In the genomic region with DNA sequence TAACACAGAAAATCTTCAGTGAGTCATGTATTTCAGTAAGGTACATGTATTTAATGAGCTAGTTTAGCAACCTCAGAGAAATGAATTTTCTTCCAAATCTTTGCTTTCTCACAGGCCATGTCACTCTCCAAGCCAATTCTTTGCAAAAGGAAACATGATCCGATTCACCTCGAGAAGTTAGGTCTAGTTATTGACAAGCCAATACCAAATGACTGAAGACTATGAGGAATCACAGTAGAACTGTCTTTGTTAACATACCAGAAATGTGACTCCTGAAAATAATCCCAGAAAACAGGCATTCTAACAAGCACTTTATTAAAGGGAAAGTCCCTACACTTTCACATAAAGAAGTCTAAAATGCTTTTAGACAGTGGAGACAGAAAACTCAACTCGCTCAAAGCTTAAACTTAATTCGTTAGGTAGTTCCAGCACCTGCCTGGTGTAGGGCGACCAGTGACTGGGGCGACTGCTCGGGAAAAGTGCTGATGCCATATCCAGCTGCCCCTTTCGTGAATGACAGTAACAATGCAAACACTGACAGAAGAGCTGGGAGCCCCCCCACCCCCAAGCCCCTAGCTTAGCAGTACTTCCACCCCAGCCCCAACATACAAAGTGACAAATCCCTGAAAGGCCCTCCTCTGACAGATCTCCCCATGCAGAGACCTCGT, we compare ENCODE assay signal across 1 cellular context.
A peak's percentile ranks its signal among the peaks of the same experiment; 100 is the strongest.
TF ChIP-seq lines count a peak whose summit lies in the region.

No MANE protein-coding gene starts in this region.

TF ChIP-seq in HepG2, 621 proteins besides CTCF, POLR2A, EP300 and RAD21 (continued from another document and continues in another):
- 0 out of 2 replicates have a peak, but pooled peaks have one; percentile 10 for TF ChIP-seq ZNF281 (CRISPR knock-in tag; IDR thresholded peaks at IDR 0.05; ENCODE audit: borderline replicate concordance)
- no peak for TF ChIP-seq ZNF335 (CRISPR knock-in tag; IDR thresholded peaks at IDR 0.05)
- TF ChIP-seq ZNF296 (CRISPR knock-in tag; conservative IDR thresholded peaks at IDR 0.05), result no peak
- TF ChIP-seq ZNF543 (CRISPR knock-in tag; IDR thresholded peaks at IDR 0.05), result no peak
- TF ChIP-seq, protein P1, sequence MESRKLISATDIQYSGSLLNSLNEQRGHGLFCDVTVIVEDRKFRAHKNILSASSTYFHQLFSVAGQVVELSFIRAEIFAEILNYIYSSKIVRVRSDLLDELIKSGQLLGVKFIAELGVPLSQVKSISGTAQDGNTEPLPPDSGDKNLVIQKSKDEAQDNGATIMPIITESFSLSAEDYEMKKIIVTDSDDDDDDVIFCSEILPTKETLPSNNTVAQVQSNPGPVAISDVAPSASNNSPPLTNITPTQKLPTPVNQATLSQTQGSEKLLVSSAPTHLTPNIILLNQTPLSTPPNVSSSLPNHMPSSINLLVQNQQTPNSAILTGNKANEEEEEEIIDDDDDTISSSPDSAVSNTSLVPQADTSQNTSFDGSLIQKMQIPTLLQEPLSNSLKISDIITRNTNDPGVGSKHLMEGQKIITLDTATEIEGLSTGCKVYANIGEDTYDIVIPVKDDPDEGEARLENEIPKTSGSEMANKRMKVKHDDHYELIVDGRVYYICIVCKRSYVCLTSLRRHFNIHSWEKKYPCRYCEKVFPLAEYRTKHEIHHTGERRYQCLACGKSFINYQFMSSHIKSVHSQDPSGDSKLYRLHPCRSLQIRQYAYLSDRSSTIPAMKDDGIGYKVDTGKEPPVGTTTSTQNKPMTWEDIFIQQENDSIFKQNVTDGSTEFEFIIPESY (CRISPR knock-in tag; IDR thresholded peaks at IDR 0.05), result no peak
- no peak for TF ChIP-seq CENPT (CRISPR knock-in tag; IDR thresholded peaks at IDR 0.05; ENCODE audit: low read depth)
- TF ChIP-seq, protein P2, sequence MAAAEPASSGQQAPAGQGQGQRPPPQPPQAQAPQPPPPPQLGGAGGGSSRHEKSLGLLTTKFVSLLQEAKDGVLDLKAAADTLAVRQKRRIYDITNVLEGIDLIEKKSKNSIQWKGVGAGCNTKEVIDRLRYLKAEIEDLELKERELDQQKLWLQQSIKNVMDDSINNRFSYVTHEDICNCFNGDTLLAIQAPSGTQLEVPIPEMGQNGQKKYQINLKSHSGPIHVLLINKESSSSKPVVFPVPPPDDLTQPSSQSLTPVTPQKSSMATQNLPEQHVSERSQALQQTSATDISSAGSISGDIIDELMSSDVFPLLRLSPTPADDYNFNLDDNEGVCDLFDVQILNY (CRISPR knock-in tag; conservative IDR thresholded peaks at IDR 0.05), result no peak
- 0 out of 2 replicates have a peak, but pooled peaks have one; percentile 28 for TF ChIP-seq HDAC1 (CRISPR knock-in tag; IDR thresholded peaks at IDR 0.05)
- no peak for TF ChIP-seq STAG1 (CRISPR knock-in tag; IDR thresholded peaks at IDR 0.05)
- TF ChIP-seq ZNF850 (CRISPR knock-in tag; conservative IDR thresholded peaks at IDR 0.05), result no peak
- TF ChIP-seq SRSF1 (optimal IDR thresholded peaks at IDR 0.05; ENCODE audit: low read depth, low read length), result no peak
- peak; percentile 56; the same call in 1 of the 2 replicates for TF ChIP-seq SIN3A (IDR thresholded peaks at IDR 0.05; ENCODE audit: borderline replicate concordance, low read depth, low read length)
- TF ChIP-seq, protein P3, sequence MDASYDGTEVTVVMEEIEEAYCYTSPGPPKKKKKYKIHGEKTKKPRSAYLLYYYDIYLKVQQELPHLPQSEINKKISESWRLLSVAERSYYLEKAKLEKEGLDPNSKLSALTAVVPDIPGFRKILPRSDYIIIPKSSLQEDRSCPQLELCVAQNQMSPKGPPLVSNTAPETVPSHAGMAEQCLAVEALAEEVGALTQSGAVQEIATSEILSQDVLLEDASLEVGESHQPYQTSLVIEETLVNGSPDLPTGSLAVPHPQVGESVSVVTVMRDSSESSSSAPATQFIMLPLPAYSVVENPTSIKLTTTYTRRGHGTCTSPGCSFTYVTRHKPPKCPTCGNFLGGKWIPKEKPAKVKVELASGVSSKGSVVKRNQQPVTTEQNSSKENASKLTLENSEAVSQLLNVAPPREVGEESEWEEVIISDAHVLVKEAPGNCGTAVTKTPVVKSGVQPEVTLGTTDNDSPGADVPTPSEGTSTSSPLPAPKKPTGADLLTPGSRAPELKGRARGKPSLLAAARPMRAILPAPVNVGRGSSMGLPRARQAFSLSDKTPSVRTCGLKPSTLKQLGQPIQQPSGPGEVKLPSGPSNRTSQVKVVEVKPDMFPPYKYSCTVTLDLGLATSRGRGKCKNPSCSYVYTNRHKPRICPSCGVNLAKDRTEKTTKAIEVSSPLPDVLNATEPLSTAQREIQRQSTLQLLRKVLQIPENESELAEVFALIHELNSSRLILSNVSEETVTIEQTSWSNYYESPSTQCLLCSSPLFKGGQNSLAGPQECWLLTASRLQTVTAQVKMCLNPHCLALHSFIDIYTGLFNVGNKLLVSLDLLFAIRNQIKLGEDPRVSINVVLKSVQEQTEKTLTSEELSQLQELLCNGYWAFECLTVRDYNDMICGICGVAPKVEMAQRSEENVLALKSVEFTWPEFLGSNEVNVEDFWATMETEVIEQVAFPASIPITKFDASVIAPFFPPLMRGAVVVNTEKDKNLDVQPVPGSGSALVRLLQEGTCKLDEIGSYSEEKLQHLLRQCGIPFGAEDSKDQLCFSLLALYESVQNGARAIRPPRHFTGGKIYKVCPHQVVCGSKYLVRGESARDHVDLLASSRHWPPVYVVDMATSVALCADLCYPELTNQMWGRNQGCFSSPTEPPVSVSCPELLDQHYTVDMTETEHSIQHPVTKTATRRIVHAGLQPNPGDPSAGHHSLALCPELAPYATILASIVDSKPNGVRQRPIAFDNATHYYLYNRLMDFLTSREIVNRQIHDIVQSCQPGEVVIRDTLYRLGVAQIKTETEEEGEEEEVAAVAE (CRISPR knock-in tag; IDR thresholded peaks at IDR 0.05; ENCODE audit: borderline replicate concordance), result no peak
- TF ChIP-seq TGIF2 (CRISPR knock-in tag; IDR thresholded peaks at IDR 0.05), result peak; percentile 70; the same call in 1 of the 2 replicates
- no peak for TF ChIP-seq ZNF841 (CRISPR knock-in tag; IDR thresholded peaks at IDR 0.05; ENCODE audit: borderline replicate concordance)
- TF ChIP-seq ZNF431 (CRISPR knock-in tag; IDR thresholded peaks at IDR 0.05; ENCODE audit: borderline replicate concordance, low read depth), result no peak
- no peak for TF ChIP-seq SYNCRIP (IDR thresholded peaks at IDR 0.05; ENCODE audit: insufficient read depth, low read depth, low read length)
- TF ChIP-seq THAP11 (CRISPR knock-in tag; IDR thresholded peaks at IDR 0.05), result no peak; the same call in 1 of the 2 replicates
- TF ChIP-seq, protein P4, sequence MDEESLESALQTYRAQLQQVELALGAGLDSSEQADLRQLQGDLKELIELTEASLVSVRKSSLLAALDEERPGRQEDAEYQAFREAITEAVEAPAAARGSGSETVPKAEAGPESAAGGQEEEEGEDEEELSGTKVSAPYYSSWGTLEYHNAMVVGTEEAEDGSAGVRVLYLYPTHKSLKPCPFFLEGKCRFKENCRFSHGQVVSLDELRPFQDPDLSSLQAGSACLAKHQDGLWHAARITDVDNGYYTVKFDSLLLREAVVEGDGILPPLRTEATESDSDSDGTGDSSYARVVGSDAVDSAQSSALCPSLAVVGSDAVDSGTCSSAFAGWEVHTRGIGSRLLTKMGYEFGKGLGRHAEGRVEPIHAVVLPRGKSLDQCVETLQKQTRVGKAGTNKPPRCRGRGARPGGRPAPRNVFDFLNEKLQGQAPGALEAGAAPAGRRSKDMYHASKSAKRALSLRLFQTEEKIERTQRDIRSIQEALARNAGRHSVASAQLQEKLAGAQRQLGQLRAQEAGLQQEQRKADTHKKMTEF (CRISPR knock-in tag; IDR thresholded peaks at IDR 0.05), result no peak
- no peak for TF ChIP-seq NCOA2 (CRISPR knock-in tag; IDR thresholded peaks at IDR 0.05)
- no peak for TF ChIP-seq HMG20A (CRISPR knock-in tag; IDR thresholded peaks at IDR 0.05; ENCODE audit: borderline replicate concordance)
- TF ChIP-seq ZNF572 (CRISPR knock-in tag; IDR thresholded peaks at IDR 0.05), result no peak
- no peak for TF ChIP-seq TOPORS (CRISPR knock-in tag; IDR thresholded peaks at IDR 0.05)
- TF ChIP-seq, protein P5, sequence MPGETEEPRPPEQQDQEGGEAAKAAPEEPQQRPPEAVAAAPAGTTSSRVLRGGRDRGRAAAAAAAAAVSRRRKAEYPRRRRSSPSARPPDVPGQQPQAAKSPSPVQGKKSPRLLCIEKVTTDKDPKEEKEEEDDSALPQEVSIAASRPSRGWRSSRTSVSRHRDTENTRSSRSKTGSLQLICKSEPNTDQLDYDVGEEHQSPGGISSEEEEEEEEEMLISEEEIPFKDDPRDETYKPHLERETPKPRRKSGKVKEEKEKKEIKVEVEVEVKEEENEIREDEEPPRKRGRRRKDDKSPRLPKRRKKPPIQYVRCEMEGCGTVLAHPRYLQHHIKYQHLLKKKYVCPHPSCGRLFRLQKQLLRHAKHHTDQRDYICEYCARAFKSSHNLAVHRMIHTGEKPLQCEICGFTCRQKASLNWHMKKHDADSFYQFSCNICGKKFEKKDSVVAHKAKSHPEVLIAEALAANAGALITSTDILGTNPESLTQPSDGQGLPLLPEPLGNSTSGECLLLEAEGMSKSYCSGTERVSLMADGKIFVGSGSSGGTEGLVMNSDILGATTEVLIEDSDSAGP (CRISPR knock-in tag; IDR thresholded peaks at IDR 0.05; ENCODE audit: borderline replicate concordance), result no peak
- TF ChIP-seq, protein P6, sequence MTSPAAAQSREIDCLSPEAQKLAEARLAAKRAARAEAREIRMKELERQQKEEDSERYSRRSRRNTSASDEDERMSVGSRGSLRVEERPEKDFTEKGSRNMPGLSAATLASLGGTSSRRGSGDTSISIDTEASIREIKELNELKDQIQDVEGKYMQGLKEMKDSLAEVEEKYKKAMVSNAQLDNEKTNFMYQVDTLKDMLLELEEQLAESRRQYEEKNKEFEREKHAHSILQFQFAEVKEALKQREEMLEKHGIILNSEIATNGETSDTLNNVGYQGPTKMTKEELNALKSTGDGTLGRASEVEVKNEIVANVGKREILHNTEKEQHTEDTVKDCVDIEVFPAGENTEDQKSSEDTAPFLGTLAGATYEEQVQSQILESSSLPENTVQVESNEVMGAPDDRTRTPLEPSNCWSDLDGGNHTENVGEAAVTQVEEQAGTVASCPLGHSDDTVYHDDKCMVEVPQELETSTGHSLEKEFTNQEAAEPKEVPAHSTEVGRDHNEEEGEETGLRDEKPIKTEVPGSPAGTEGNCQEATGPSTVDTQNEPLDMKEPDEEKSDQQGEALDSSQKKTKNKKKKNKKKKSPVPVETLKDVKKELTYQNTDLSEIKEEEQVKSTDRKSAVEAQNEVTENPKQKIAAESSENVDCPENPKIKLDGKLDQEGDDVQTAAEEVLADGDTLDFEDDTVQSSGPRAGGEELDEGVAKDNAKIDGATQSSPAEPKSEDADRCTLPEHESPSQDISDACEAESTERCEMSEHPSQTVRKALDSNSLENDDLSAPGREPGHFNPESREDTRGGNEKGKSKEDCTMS (CRISPR knock-in tag; conservative IDR thresholded peaks at IDR 0.05), result no peak
- TF ChIP-seq FOXP1 (IDR thresholded peaks at IDR 0.05), result no peak
- TF ChIP-seq FOXP1 (CRISPR knock-in tag; IDR thresholded peaks at IDR 0.05), result no peak
- TF ChIP-seq TCF7 (IDR thresholded peaks at IDR 0.05; ENCODE audit: low read depth), result no peak
- 0 out of 4 replicates have a peak, but pooled peaks of 1 of the 2 experiments have one; percentile 8 for TF ChIP-seq KLF16 (CRISPR knock-in tag; IDR thresholded peaks at IDR 0.05)
- TF ChIP-seq ZNF781 (CRISPR knock-in tag; IDR thresholded peaks at IDR 0.05; ENCODE audit: borderline replicate concordance, not compliant biosample characterization), result no peak
- TF ChIP-seq ZNF205 (CRISPR knock-in tag; IDR thresholded peaks at IDR 0.05), result peak; percentile 1; the same call in 1 of the 2 replicates
- 0 out of 2 replicates have a peak, but pooled peaks have one; percentile 46 for TF ChIP-seq SNAPC2 (CRISPR knock-in tag; IDR thresholded peaks at IDR 0.05)
- no peak for TF ChIP-seq ZNF780A (CRISPR knock-in tag; IDR thresholded peaks at IDR 0.05)
